9 cellular contexts compared by ENCODE assay signal in genomic region chr18:13455960-13456471, GRCh38.
DNase-seq lines count a peak whose midpoint lies in the region; ATAC-seq and TF ChIP-seq lines count a peak whose summit lies in the region.
"Had no signal": no experiment of that assay in that cellular context is flagged by ENCODE, and none has a peak within 500 bp of the region (broad histone marks: within the 10 kb centered on the region; RNA-seq: fewer than 3 reads in every experiment).

No MANE protein-coding gene starts in this region.

- H3K4me1 ChIP-seq in BLaER1, result peaks cover 87% of the 10 kb centered on the region
- H3K4me1 ChIP-seq in MM.1S (ENCODE audit: low read length), result no peaks in the 10 kb centered on the region

- H3K9me3 ChIP-seq in BLaER1, result peaks cover 36% of the 10 kb centered on the region
- no peaks in the 10 kb centered on the region for H3K9me3 ChIP-seq in MM.1S (replicated peaks; ENCODE audit: insufficient read depth, low read length)

- H3K27me3 ChIP-seq in BLaER1 (no peaks in the 10 kb centered on the region), MM.1S (replicated peaks; ENCODE audit: insufficient read depth, low read length) (no peaks in the 10 kb centered on the region)

- H2AFZ ChIP-seq in MM.1S (ENCODE audit: low read length), result no peak overlapping the region

- no peak for TF ChIP-seq CTCF in MM.1S (IDR thresholded peaks at IDR 0.05; ENCODE audit: low read length)

- H3K27ac ChIP-seq in BLaER1, result peak overlapping the region; percentile 75
- no peak overlapping the region for H3K27ac ChIP-seq in MM.1S (ENCODE audit: low read length)

- no peak overlapping the region for H3K27ac Mint-ChIP-seq in central memory CD8-positive, alpha-beta T cell (ENCODE audit: low read depth)

- H3K4me2 ChIP-seq in BLaER1 (peak overlapping the region; percentile 87), MM.1S (ENCODE audit: low read depth, low read length) (no peak overlapping the region)

- no peaks in the 10 kb centered on the region for H3K79me2 ChIP-seq in MM.1S (ENCODE audit: low read length)

- H3K4me1 Mint-ChIP-seq in central memory CD8-positive, alpha-beta T cell, result peaks cover 35% of the 10 kb centered on the region

- H4K20me1 ChIP-seq in BLaER1 (peaks cover 50% of the 10 kb centered on the region), MM.1S (ENCODE audit: insufficient read depth, low read length) (no peaks in the 10 kb centered on the region)

- H3K27me3 Mint-ChIP-seq in central memory CD8-positive, alpha-beta T cell, result no peaks in the 10 kb centered on the region

- ATAC-seq in HG03442 (IDR thresholded peaks at IDR 0.05; ENCODE audit: unreplicated experiment), result peak; percentile 70
- ATAC-seq in central memory CD8-positive, alpha-beta T cell (replicated peaks; ENCODE audit: extremely low read depth, poor library complexity, severe bottlenecking), result peak; percentile 56

- DNase-seq in GM19238 (ENCODE audit: insufficient read length, low spot score) (peak; percentile 53), germinal center (ENCODE audit: low spot score) (no peak), superior temporal gyrus (ENCODE audit: extremely low spot score) (no peak), Kasumi-1 (lab: John Stamatoyannopoulos, UW) (no peak), MM.1S (no peak)
- DNase-seq in central memory CD8-positive, alpha-beta T cell (ENCODE audit: low spot score in 2 of 2), result no peak

- H3K4me3 Mint-ChIP-seq in central memory CD8-positive, alpha-beta T cell, result peak overlapping the region; percentile 35

- H3F3A ChIP-seq in MM.1S (ENCODE audit: insufficient read depth, low read length), result no peaks in the 10 kb centered on the region

- peak overlapping the region; percentile 20; the same call in 1 of the 2 replicates for H3K4me3 ChIP-seq in BLaER1
- no peak overlapping the region for H3K4me3 ChIP-seq in MM.1S (ENCODE audit: low read length)
- H3K4me3 ChIP-seq: lung had no signal

- H3K36me3 ChIP-seq in BLaER1, result peaks cover 61% of the 10 kb centered on the region
- H3K36me3 ChIP-seq in MM.1S (replicated peaks; ENCODE audit: insufficient read depth, low read length), result no peaks in the 10 kb centered on the region

- H3K9ac ChIP-seq in BLaER1 (peak overlapping the region; percentile 64), MM.1S (ENCODE audit: low read length) (no peak overlapping the region)

- H3K36me3 Mint-ChIP-seq in central memory CD8-positive, alpha-beta T cell (ENCODE audit: insufficient read depth), result no peaks in the 10 kb centered on the region

- no peaks in the 10 kb centered on the region for H3K9me3 Mint-ChIP-seq in central memory CD8-positive, alpha-beta T cell

- no peaks in the 10 kb centered on the region for H3K9me2 ChIP-seq in MM.1S (replicated peaks; ENCODE audit: insufficient read depth, low read length)
